In genomic region chr19:45469835-45470146, GRCh38 we compare ENCODE assay signal across 8 cellular contexts. TPM values are rescaled to one million over a fixed set of nuclear protein-coding genes. Genes with fewer than 3 reads are reported as not detected.
DNase-seq lines count a peak whose midpoint lies in the region; ATAC-seq and TF ChIP-seq lines count a peak whose summit lies in the region.

No MANE protein-coding gene starts in this region.

- H3K4me1 ChIP-seq in A673 (ENCODE audit: insufficient read depth, low read length, poor library complexity, severe bottlenecking) (no peaks in the 10 kb centered on the region), ascending aorta (peaks cover 6 to 16% of the 10 kb centered on the region in 2 donors)

- TF ChIP-seq CTCF in A673 (conservative IDR thresholded peaks at IDR 0.05; ENCODE audit: low read depth, low read length) = no peak
- TF ChIP-seq CTCF in GM13977 (IDR thresholded peaks at IDR 0.05; ENCODE audit: extremely low read depth, insufficient read depth, missing control alignments) = no peak
- TF ChIP-seq CTCF in ascending aorta (IDR thresholded peaks at IDR 0.05) = no peak

- H3K36me3 ChIP-seq in A673 (ENCODE audit: insufficient read depth, low read length, poor library complexity, severe bottlenecking) = no peaks in the 10 kb centered on the region
- H3K36me3 ChIP-seq in ascending aorta = no peaks in the 10 kb centered on the region

- POLR2A ChIA-PET in A673 (lab: Charles Lee; ENCODE audit: low non-redundant PET) = no interaction called here

- peak; percentile 93 for DNase-seq in A673 (ENCODE audit: low spot score)
- peak; percentile 93 for DNase-seq in GM13977 (ENCODE audit: low spot score)
- DNase-seq in NCI-H2171 (lab: John Stamatoyannopoulos, UW) = peak; percentile 90
- DNase-seq in ascending aorta (ENCODE audit: low spot score in 2 of 2) = no peak
- DNase-seq in iPS-NIHi7 (ENCODE audit: extremely low spot score) = peak; percentile 80
- DNase-seq in stimulated activated naive CD8-positive, alpha-beta T cell treated with anti-CD3 and anti-CD28 coated beads, Interleukin-15, amount 100 ng/mL, for 72 hours = no peak
- DNase-seq in cerebellar nuclear complex (lab: John Stamatoyannopoulos, UW) = no peak

- in situ Hi-C loops in GM13977 (cut with MboI; ENCODE audit: low pct_unique_long_range_greater_than_20kb, low sequenced_read_pairs, unreplicated experiment) = no loop called here

- H3K9me3 Mint-ChIP-seq in stimulated activated naive CD8-positive, alpha-beta T cell treated with anti-CD3 and anti-CD28 coated beads, Interleukin-15, amount 100 ng/mL, for 72 hours = no peaks in the 10 kb centered on the region

- peak overlapping the region; percentile 91 for H3K27ac ChIP-seq in A673 (ENCODE audit: low read depth, low read length, poor library complexity, severe bottlenecking)
- peak overlapping the region; percentile 93 to 94 for H3K27ac ChIP-seq in ascending aorta

- H3K9me3 ChIP-seq in A673 (ENCODE audit: low read depth, low read length, poor library complexity, severe bottlenecking) (no peaks in the 10 kb centered on the region), ascending aorta (no peaks in the 10 kb centered on the region)

- peak; percentile 66 for ATAC-seq in stimulated activated naive CD8-positive, alpha-beta T cell treated with anti-CD3 and anti-CD28 coated beads, Interleukin-15, amount 100 ng/mL, for 72 hours
- no peak for ATAC-seq in HG03469 (IDR thresholded peaks at IDR 0.05; ENCODE audit: unreplicated experiment)

- H3K4me3 ChIP-seq in A673 (ENCODE audit: low read depth, low read length, poor library complexity, severe bottlenecking) = peak overlapping the region; percentile 63
- H3K4me3 ChIP-seq in ascending aorta = peak overlapping the region; percentile 62 to 77

- H3K4me1 Mint-ChIP-seq in stimulated activated naive CD8-positive, alpha-beta T cell treated with anti-CD3 and anti-CD28 coated beads, Interleukin-15, amount 100 ng/mL, for 72 hours = peaks cover 49% of the 10 kb centered on the region

- H3K4me3 Mint-ChIP-seq in stimulated activated naive CD8-positive, alpha-beta T cell treated with anti-CD3 and anti-CD28 coated beads, Interleukin-15, amount 100 ng/mL, for 72 hours = peak overlapping the region; percentile 92 to 98

- intact Hi-C loops in A673 (cut with micrococcal nuclease; ENCODE audit: unreplicated experiment) (no loop called here), ascending aorta (cut with DNase I) (loop anchor here (1.0 to 2.0 kb wide), 3 partner anchors 19 to 40 kb away; no protein-coding TSS in a partner anchor)

- no peaks in the 10 kb centered on the region for H3K27me3 ChIP-seq in A673 (replicated peaks; ENCODE audit: insufficient read depth, low read depth, low read length, poor library complexity)
- H3K27me3 ChIP-seq in ascending aorta = no peaks in the 10 kb centered on the region

- peaks cover 56% of the 10 kb centered on the region for H3K27me3 Mint-ChIP-seq in stimulated activated naive CD8-positive, alpha-beta T cell treated with anti-CD3 and anti-CD28 coated beads, Interleukin-15, amount 100 ng/mL, for 72 hours

- H3K27ac Mint-ChIP-seq in stimulated activated naive CD8-positive, alpha-beta T cell treated with anti-CD3 and anti-CD28 coated beads, Interleukin-15, amount 100 ng/mL, for 72 hours = peak overlapping the region; percentile 99 to 100

- CTCF ChIA-PET in A673 (lab: Charles Lee) = interaction anchor here (0.6 to 2.1 kb wide), 5 partner anchors 9 to 584 kb away, joined by 3 to 16 read pairs (median 5); no protein-coding TSS in a partner anchor

- no TSS peak for BruUV-seq in A673 (replicated peaks; lab: Mats Ljungman, UMichigan)

RNA-seq across cellular contexts. Expression of gene FOSB, which starts 2.0 kb away (rescaled TPM):
- 1.0 and 1.9 TPM in 2 replicates for total RNA-seq in A673 (2021)
- 511 TPM for total RNA-seq in ascending aorta

RNA-seq across cellular contexts. Expression of gene RTN2, which starts 27.1 kb away (rescaled TPM):
- total RNA-seq in A673 (2021) = 6.6 and 9.1 TPM in 2 replicates
- 37.1 TPM for total RNA-seq in ascending aorta

RNA-seq across cellular contexts. Expression of gene PPM1N, which starts 28.5 kb away (rescaled TPM):
- total RNA-seq in A673 (2021) (0.80 and 1.6 TPM in 2 replicates), ascending aorta (2.2 TPM)

RNA-seq across cellular contexts. Expression of gene VASP, which starts 37.5 kb away (rescaled TPM):
- total RNA-seq in A673 (2021) (89.6 and 102 TPM in 2 replicates), ascending aorta (110 TPM)

RNA-seq across cellular contexts. Expression of gene ERCC1, which starts 46.1 kb away (rescaled TPM):
- total RNA-seq in A673 (2021) (158 and 165 TPM in 2 replicates), ascending aorta (142 TPM)

Comparison
In these comparisons a context has a peak if more than half of its experiments do, and no peak if none do; other contexts are left out.
1. DNase-seq: peak in A673 (single experiment), GM13977 (single experiment), NCI-H2171 (single experiment) and iPS-NIHi7 (single experiment); none in ascending aorta (0 of 2), stimulated activated naive CD8-positive, alpha-beta T cell treated with anti-CD3 and anti-CD28 coated beads, Interleukin-15, amount 100 ng/mL, for 72 hours (0 of 2) and cerebellar nuclear complex (0 of 2).
2. RNA of gene FOSB, which starts 2.0 kb away (total RNA-seq): 511 TPM in ascending aorta (single experiment); 1.0 to 1.9 TPM in A673; every median in the first group is over 100 times any median in the second.